11 cellular contexts compared by ENCODE assay signal in the genomic region with DNA sequence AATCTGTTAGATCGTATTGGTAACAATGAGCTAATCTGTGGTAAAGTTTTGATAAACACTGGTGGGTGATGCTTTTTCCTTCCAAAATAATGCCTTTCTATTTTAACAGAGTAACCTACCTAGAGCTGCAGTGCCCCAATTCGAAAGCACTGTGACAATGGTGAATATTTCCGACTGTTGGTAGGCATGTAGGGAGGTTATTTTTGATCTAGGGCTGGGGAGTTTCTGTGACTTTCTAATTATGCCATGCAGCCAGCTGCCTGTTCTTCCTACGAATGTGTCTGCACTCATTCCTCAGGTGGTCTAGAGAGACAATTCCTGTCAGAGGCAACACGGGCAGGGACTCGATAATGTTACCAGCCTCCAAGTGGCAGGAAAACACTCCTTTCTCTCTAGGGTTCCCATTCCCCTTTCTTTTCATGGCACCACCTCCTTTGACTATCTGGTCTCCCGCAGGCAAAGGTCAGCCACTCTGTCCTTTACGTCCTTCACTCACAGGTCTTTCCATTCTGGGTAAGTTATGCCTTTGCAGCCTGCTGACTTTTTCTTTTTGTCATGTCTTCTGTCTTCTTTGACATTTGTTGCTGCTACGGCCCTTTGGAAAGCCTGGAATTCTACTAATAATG.
"Had no signal": no experiment of that assay in that cellular context is flagged by ENCODE, and none has a peak within 500 bp of the region (broad histone marks: within the 10 kb centered on the region; RNA-seq: fewer than 3 reads in every experiment).

No MANE protein-coding gene starts in this region.

- ATAC-seq: activated naive CD4-positive, alpha-beta T cell treated with anti-CD3 and anti-CD28 coated beads, Interleukin-2, amount 50 U/mL, for 72 hours; activated T-cell treated with anti-CD3 and anti-CD28 coated beads, Interleukin-2, amount 50 U/mL, for 4 hours had no signal

- H3K27ac ChIP-seq: suprapubic skin had no signal

- H3K36me3 ChIP-seq: suprapubic skin had no signal

- DNase-seq: activated CD4-positive, alpha-beta T cell treated with anti-CD3 and anti-CD28 coated beads, Interleukin-2, amount 50 U/mL, for 4 hours; activated CD4-positive, CD25-positive, alpha-beta regulatory T cell treated with anti-CD3 and anti-CD28 coated beads, Interleukin-2, amount 50 U/mL, for 72 hours; activated effector memory CD4-positive, alpha-beta T cell treated with anti-CD3 and anti-CD28 coated beads, Interleukin-2, amount 50 U/mL, for 16 hours; activated T-cell treated with anti-CD3 and anti-CD28 coated beads, Interleukin-2, amount 50 U/mL, for 4 hours; amniotic stem cell; erythroblast; posterior cingulate gyrus; stimulated activated naive CD4-positive, alpha-beta T cell treated with Interleukin-2 at 50 U/mL for 16 hours had no signal

- H3K4me1 ChIP-seq: suprapubic skin had no signal

- H3K27me3 ChIP-seq: body of pancreas, suprapubic skin had no signal

- H3K9me3 ChIP-seq: body of pancreas, suprapubic skin had no signal

- H3K4me3 ChIP-seq: body of pancreas, suprapubic skin had no signal
